ENCODE assay signal across 13 cellular contexts in genomic region chr3:6994081-6994668, GRCh38.
DNase-seq lines count a peak whose midpoint lies in the region; ATAC-seq and TF ChIP-seq lines count a peak whose summit lies in the region.
"Had no signal": no experiment of that assay in that cellular context is flagged by ENCODE, and none has a peak within 500 bp of the region (broad histone marks: within the 10 kb centered on the region; RNA-seq: fewer than 3 reads in every experiment).

No MANE protein-coding gene starts in this region.

- no peak overlapping the region for H2BK12ac ChIP-seq in H9 (ENCODE audit: insufficient read length, low read depth, low read length)

- H2BK15ac ChIP-seq in H9 (ENCODE audit: low read depth, low read length): no peak overlapping the region

- no peak overlapping the region for H2BK5ac ChIP-seq in H9 (ENCODE audit: insufficient read length, low read length)

- no peak overlapping the region for H3K27ac Mint-ChIP-seq in H9
- H3K27ac Mint-ChIP-seq: activated naive CD4-positive, alpha-beta T cell treated with anti-CD3 and anti-CD28 coated beads for 36 hours; B cell; naive B cell had no signal

- no peak overlapping the region for H2AFZ ChIP-seq in H9 (ENCODE audit: low read length)

- H4K8ac ChIP-seq in H9 (replicated peaks; ENCODE audit: insufficient read length, low read depth, low read length): no peak overlapping the region

- H3K27me3 Mint-ChIP-seq in H9 (ENCODE audit: low read depth): peaks cover 9% of the 10 kb centered on the region; the same call in 1 of the 2 replicates
- H3K27me3 Mint-ChIP-seq: B cell, naive B cell had no signal

- TF ChIP-seq CTCF in 22Rv1 (IDR thresholded peaks at IDR 0.05) (peak; percentile 66), H9 (conservative IDR thresholded peaks at IDR 0.05) (peak; percentile 59)

- no peak overlapping the region for H3K4me3 Mint-ChIP-seq in H9
- H3K4me3 Mint-ChIP-seq: activated naive CD4-positive, alpha-beta T cell treated with anti-CD3 and anti-CD28 coated beads for 36 hours; B cell; naive B cell had no signal

- no peaks in the 10 kb centered on the region for H3K23me2 ChIP-seq in H9 (ENCODE audit: insufficient read length, low read depth, low read length, poor library complexity, severe bottlenecking)

- H4K91ac ChIP-seq in H9 (ENCODE audit: insufficient read length, low read depth, low read length): no peak overlapping the region

- no peak overlapping the region for H3K18ac ChIP-seq in H9 (ENCODE audit: insufficient read length, low read depth, low read length)

- H3K4ac ChIP-seq in H9 (ENCODE audit: low read depth, low read length): no peak overlapping the region

- H4K20me1 ChIP-seq in H9 (ENCODE audit: control insufficient read depth, insufficient read depth, insufficient read length): no peaks in the 10 kb centered on the region

- peaks cover 3 to 8% of the 10 kb centered on the region in 2 experiments for H3K9me3 Mint-ChIP-seq in H9

- no peak overlapping the region for H2BK120ac ChIP-seq in H9 (ENCODE audit: low read depth, low read length, poor library complexity, severe bottlenecking)

- no peak overlapping the region for H2AK5ac ChIP-seq in H9 (ENCODE audit: insufficient read length, low read length)

- in situ Hi-C loops in G401 (cut with HindIII; ENCODE audit: low sequenced_read_pairs): no loop called here

- no peaks in the 10 kb centered on the region for H3K79me1 ChIP-seq in H9 (ENCODE audit: insufficient read depth, low read depth, low read length, poor library complexity, severe bottlenecking)

- WGBS in H9 (ENCODE audit: extremely low coverage, insufficient read length, low lambda C conversion rate): no CpG with 5 or more reads among the region's 3 CpGs

- H3T11ph ChIP-seq in H9 (ENCODE audit: low read length): no peak overlapping the region

- peaks cover 3 to 12% (median 9%) of the 10 kb centered on the region in 3 experiments for H3K36me3 Mint-ChIP-seq in H9 (ENCODE audit: insufficient read depth in 1 of 3, low read depth in 3 of 3)

- no peak overlapping the region for H4K5ac ChIP-seq in H9 (ENCODE audit: insufficient read length, low read depth, low read length)

- H3K56ac ChIP-seq in H9 (ENCODE audit: insufficient read length, low read depth, low read length): no peak overlapping the region

- no peaks in the 10 kb centered on the region for H3K79me2 ChIP-seq in H9 (ENCODE audit: insufficient read depth, low read length)

- H3K4me1 Mint-ChIP-seq in H9: peaks cover 4 to 5% of the 10 kb centered on the region in 2 experiments
- H3K4me1 Mint-ChIP-seq: B cell, naive B cell had no signal

- H2BK20ac ChIP-seq in H9 (ENCODE audit: low read depth, low read length, poor library complexity, severe bottlenecking): no peak overlapping the region

- H3K9ac ChIP-seq in H9 (ENCODE audit: extremely low read depth, insufficient read length, low read length): no peak overlapping the region

- no peaks in the 10 kb centered on the region for H3K9me3 ChIP-seq in H9 (ENCODE audit: control insufficient read depth, low read depth, low read length)

- no peak overlapping the region for H3K14ac ChIP-seq in H9 (ENCODE audit: insufficient read depth, low read length)

- no peak overlapping the region for H3K27ac ChIP-seq in 22Rv1
- H3K27ac ChIP-seq in H9 (ENCODE audit: insufficient read length, low read depth, low read length): no peak overlapping the region

- no peak for ATAC-seq in HG02759 (IDR thresholded peaks at IDR 0.05; ENCODE audit: unreplicated experiment)

- no peak overlapping the region for H3K4me2 ChIP-seq in H9 (ENCODE audit: insufficient read depth, insufficient read length, low read length)

- H3K27me3 ChIP-seq in H9 (ENCODE audit: insufficient read depth, low read length): no peaks in the 10 kb centered on the region; the same call in 1 of the 2 replicates

- H3K23ac ChIP-seq in H9 (ENCODE audit: insufficient read length, low read depth, low read length): no peak overlapping the region

- no peak for DNase-seq in H9
- peak; percentile 45 for DNase-seq in RKO (ENCODE audit: low spot score)
- peak; percentile 1 for DNase-seq in glomerular endothelial cell (ENCODE audit: extremely low read depth, low read depth, low spot score)
- no peak for DNase-seq in G401 (ENCODE audit: low spot score)
- DNase-seq in cerebellar nuclear complex (lab: John Stamatoyannopoulos, UW): no peak
- no peak for DNase-seq in activated CD4-positive, alpha-beta T cell treated with anti-CD3 and anti-CD28 coated beads for 4 hours
- DNase-seq: activated naive CD4-positive, alpha-beta T cell treated with anti-CD3 and anti-CD28 coated beads for 36 hours; naive B cell; NCI-H1694 treated with DMSO at 0.1 percent for 48 hours; Right ventricle myocardium superior had no signal

- no peaks in the 10 kb centered on the region; the same call in 1 of the 2 replicates for H3K4me1 ChIP-seq in H9 (ENCODE audit: insufficient read depth, low read length)

Comparison
In these comparisons a context has a peak if more than half of its experiments do, and no peak if none do; other contexts are left out.
1. DNase-seq: peak in RKO (single experiment) and glomerular endothelial cell (single experiment); none in H9 (single experiment), G401 (single experiment), cerebellar nuclear complex (0 of 2) and activated CD4-positive, alpha-beta T cell treated with anti-CD3 and anti-CD28 coated beads for 4 hours (0 of 2).